ENCODE assay signal across 9 cellular contexts in the genomic region with DNA sequence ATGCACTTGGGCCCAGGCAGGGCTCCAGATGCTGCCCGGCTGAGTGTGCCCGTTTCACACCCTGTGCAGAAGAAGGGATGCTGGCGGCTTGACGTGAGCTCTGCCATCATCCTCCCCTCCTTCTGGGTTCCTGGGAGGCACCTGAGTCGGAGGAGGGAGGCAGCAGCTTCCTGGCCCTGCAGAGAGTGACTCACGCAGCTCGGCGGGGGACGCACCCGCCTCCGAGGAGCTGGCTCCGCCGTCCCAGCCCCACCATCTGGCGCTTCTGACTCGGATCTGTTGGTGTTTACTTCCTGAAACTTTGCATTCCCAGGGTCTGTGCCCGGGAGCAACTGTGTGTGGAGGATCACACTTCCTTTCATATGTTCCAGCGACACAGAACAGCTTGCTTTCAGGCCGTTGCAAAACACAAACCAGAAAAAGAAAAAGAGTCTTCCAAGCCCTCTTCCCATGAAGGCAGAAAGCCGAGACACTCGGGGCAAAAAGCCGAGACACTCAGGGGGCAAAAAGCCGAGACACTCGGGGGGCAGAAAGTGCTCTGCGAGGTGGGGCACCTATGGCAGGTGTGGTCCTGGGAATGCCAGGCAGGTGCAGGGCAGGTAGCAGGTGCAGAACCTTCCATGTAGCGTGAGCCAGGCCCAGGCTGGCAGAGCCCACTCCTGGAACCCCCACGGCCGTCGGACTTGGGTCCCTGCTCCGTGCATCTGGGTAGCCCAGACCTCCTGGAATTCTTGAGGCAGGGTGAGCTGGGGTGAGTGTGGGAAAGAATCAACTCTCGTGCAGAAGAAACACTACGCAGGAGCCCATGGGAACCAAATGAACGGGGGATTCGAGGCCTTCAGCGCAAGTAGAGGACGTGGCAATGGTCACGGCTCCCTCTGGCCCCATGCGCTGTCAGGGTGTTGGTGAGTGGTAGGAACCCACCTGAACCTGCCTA. TPM values are rescaled to one million over a fixed set of nuclear protein-coding genes. Genes with fewer than 3 reads are reported as not detected.
A peak's percentile ranks its signal among the peaks of the same experiment; 100 is the strongest.
DNase-seq lines count a peak whose midpoint lies in the region; ATAC-seq and TF ChIP-seq lines count a peak whose summit lies in the region.
"Had no signal": no experiment of that assay in that cellular context is flagged by ENCODE, and none has a peak within 500 bp of the region (broad histone marks: within the 10 kb centered on the region; RNA-seq: fewer than 3 reads in every experiment).

No MANE protein-coding gene starts in this region.

- H3K27me3 ChIP-seq in H9 (ENCODE audit: insufficient read depth, low read length), result no peaks in the 10 kb centered on the region; the same call in 1 of the 2 replicates
- H3K27me3 ChIP-seq in CD8-positive, alpha-beta T cell (ENCODE audit: insufficient read depth, low read length), result no peaks in the 10 kb centered on the region

- peaks cover 7 to 8% of the 10 kb centered on the region in 2 experiments for H3K9me3 Mint-ChIP-seq in H9
- no peaks in the 10 kb centered on the region for H3K9me3 Mint-ChIP-seq in CD8-positive, alpha-beta T cell

- no peak overlapping the region for H4K91ac ChIP-seq in H9 (ENCODE audit: insufficient read length, low read depth, low read length)

- H3K9ac ChIP-seq in H9 (ENCODE audit: extremely low read depth, insufficient read length, low read length), result no peak overlapping the region

- no peak overlapping the region for H4K5ac ChIP-seq in H9 (ENCODE audit: insufficient read length, low read depth, low read length)

- no peak overlapping the region for H2BK12ac ChIP-seq in H9 (ENCODE audit: insufficient read length, low read depth, low read length)

- no peak overlapping the region for H3K56ac ChIP-seq in H9 (ENCODE audit: insufficient read length, low read depth, low read length)

- H3K27ac ChIP-seq in H9 (ENCODE audit: insufficient read length, low read depth, low read length), result no peak overlapping the region
- H3K27ac ChIP-seq in CD8-positive, alpha-beta T cell (ENCODE audit: low read depth, low read length), result no peak overlapping the region
- H3K27ac ChIP-seq: HL-60 had no signal

- POLR2A ChIA-PET in CD8-positive, alpha-beta T cell (lab: Charles Lee), result no interaction called here

- intact Hi-C loops in CD8-positive, alpha-beta T cell (cut with DNase I, micrococcal nuclease), result no loop called here

- no peaks in the 10 kb centered on the region for H3K79me1 ChIP-seq in H9 (ENCODE audit: insufficient read depth, low read depth, low read length, poor library complexity, severe bottlenecking)

- H3K79me2 ChIP-seq in H9 (ENCODE audit: insufficient read depth, low read length), result no peaks in the 10 kb centered on the region

- H3K27me3 Mint-ChIP-seq in H9 (ENCODE audit: low read depth), result peaks cover 83% of the 10 kb centered on the region
- peaks cover 6% of the 10 kb centered on the region for H3K27me3 Mint-ChIP-seq in CD8-positive, alpha-beta T cell (ENCODE audit: low read depth)

- H3K23me2 ChIP-seq in H9 (ENCODE audit: insufficient read length, low read depth, low read length, poor library complexity, severe bottlenecking), result no peaks in the 10 kb centered on the region

- no peak overlapping the region for H2BK20ac ChIP-seq in H9 (ENCODE audit: low read depth, low read length, poor library complexity, severe bottlenecking)

- H4K20me1 ChIP-seq in H9 (ENCODE audit: control insufficient read depth, insufficient read depth, insufficient read length), result no peaks in the 10 kb centered on the region

- H3K23ac ChIP-seq in H9 (ENCODE audit: insufficient read length, low read depth, low read length), result no peak overlapping the region

- H3K4me1 ChIP-seq in H9 (ENCODE audit: insufficient read depth, low read length), result no peaks in the 10 kb centered on the region; the same call in 1 of the 2 replicates
- no peaks in the 10 kb centered on the region for H3K4me1 ChIP-seq in CD8-positive, alpha-beta T cell (ENCODE audit: insufficient read depth, low read length)

- H3K4me3 Mint-ChIP-seq in H9, result peak overlapping the region in 1 of 2 experiments; percentile 14; a peak in 1 of 5 replicates
- no peak overlapping the region for H3K4me3 Mint-ChIP-seq in CD8-positive, alpha-beta T cell

- peaks cover 3 to 5% (median 4%) of the 10 kb centered on the region in 3 experiments; a peak in 6 of 7 replicates for H3K36me3 Mint-ChIP-seq in H9 (ENCODE audit: insufficient read depth in 1 of 3, low read depth in 3 of 3)
- H3K36me3 Mint-ChIP-seq in CD8-positive, alpha-beta T cell, result no peaks in the 10 kb centered on the region

- no peaks in the 10 kb centered on the region for H3K9me3 ChIP-seq in H9 (ENCODE audit: control insufficient read depth, low read depth, low read length)
- H3K9me3 ChIP-seq in CD8-positive, alpha-beta T cell (ENCODE audit: low read length), result no peaks in the 10 kb centered on the region

- no peak overlapping the region for H3K14ac ChIP-seq in H9 (ENCODE audit: insufficient read depth, low read length)

- H2BK15ac ChIP-seq in H9 (ENCODE audit: low read depth, low read length), result no peak overlapping the region

- H4K8ac ChIP-seq in H9 (replicated peaks; ENCODE audit: insufficient read length, low read depth, low read length), result no peak overlapping the region

- WGBS in H9 (ENCODE audit: extremely low coverage, insufficient read length, low lambda C conversion rate), result no CpG with 5 or more reads among the region's 37 CpGs

- H3K4me2 ChIP-seq in H9 (ENCODE audit: insufficient read depth, insufficient read length, low read length), result no peak overlapping the region

- DNase-seq in H9 (peak; percentile 80), fibroblast of gingiva (ENCODE audit: low read depth) (peak; percentile 31), putamen (ENCODE audit: low spot score) (peak; percentile 52), SHP77 treated with DMSO at 0.1 percent for 48 hours (lab: John Stamatoyannopoulos, UW) (no peak)
- no peak for DNase-seq in CD8-positive, alpha-beta T cell
- DNase-seq in stimulated activated CD4-positive, alpha-beta T cell treated with anti-CD3 and anti-CD28 coated beads, Interleukin-4, amount 100 ng/mL, for 24 hours, result no peak

- no peak overlapping the region for H2BK120ac ChIP-seq in H9 (ENCODE audit: low read depth, low read length, poor library complexity, severe bottlenecking)

- H3K4ac ChIP-seq in H9 (ENCODE audit: low read depth, low read length), result no peak overlapping the region

- H3K27ac Mint-ChIP-seq in H9, result no peak overlapping the region; a peak in 1 of 7 replicates
- no peak overlapping the region for H3K27ac Mint-ChIP-seq in CD8-positive, alpha-beta T cell

- ATAC-seq in CD8-positive, alpha-beta T cell, result no peak
- no peak for ATAC-seq in HG02623 (IDR thresholded peaks at IDR 0.05; ENCODE audit: unreplicated experiment)

- peaks cover 14 to 21% of the 10 kb centered on the region in 2 experiments for H3K4me1 Mint-ChIP-seq in H9
- no peaks in the 10 kb centered on the region for H3K4me1 Mint-ChIP-seq in CD8-positive, alpha-beta T cell (ENCODE audit: low read depth)

- H3K4me3 ChIP-seq in CD8-positive, alpha-beta T cell (ENCODE audit: low read depth, low read length), result no peak overlapping the region

- CTCF ChIA-PET in CD8-positive, alpha-beta T cell (lab: Charles Lee), result no interaction called here

- H3K36me3 ChIP-seq in CD8-positive, alpha-beta T cell (ENCODE audit: insufficient read depth, low read length), result no peaks in the 10 kb centered on the region

- H2BK5ac ChIP-seq in H9 (ENCODE audit: insufficient read length, low read length), result no peak overlapping the region

- H2AK5ac ChIP-seq in H9 (ENCODE audit: insufficient read length, low read length), result no peak overlapping the region

- TF ChIP-seq CTCF in H9 (conservative IDR thresholded peaks at IDR 0.05), result no peak
- TF ChIP-seq CTCF in CD8-positive, alpha-beta T cell (IDR thresholded peaks at IDR 0.05), result no peak

- no peak overlapping the region for H3T11ph ChIP-seq in H9 (ENCODE audit: low read length)

- H2AFZ ChIP-seq in H9 (ENCODE audit: low read length), result no peak overlapping the region

- no peak overlapping the region for H3K18ac ChIP-seq in H9 (ENCODE audit: insufficient read length, low read depth, low read length)

TF ChIP-seq in PFSK-1, 5 proteins besides CTCF, POLR2A, EP300 and RAD21:
- TF ChIP-seq TAF1 (IDR thresholded peaks at IDR 0.05; ENCODE audit: borderline replicate concordance, insufficient read depth, low read length), result no peak
- no peak for TF ChIP-seq SIN3A (IDR thresholded peaks at IDR 0.05; ENCODE audit: borderline replicate concordance, insufficient read depth, low read length)
- no peak for TF ChIP-seq POLR2AphosphoS5 (IDR thresholded peaks at IDR 0.05; ENCODE audit: low read depth, low read length)
- peak; percentile 86 for TF ChIP-seq FOXP2 (optimal IDR thresholded peaks at IDR 0.05; ENCODE audit: borderline replicate concordance, extremely low read depth, extremely low read length, insufficient read depth)

RNA-seq across cellular contexts. Expression of gene GALNT9, which starts 27.6 kb away (rescaled TPM):
- total RNA-seq in H9 (2021), result 0.35 and 0.88 TPM in 2 replicates
- polyA plus RNA-seq in PFSK-1 (2012; ENCODE audit: insufficient read length, low read depth), result 2.3 TPM
- total RNA-seq in CD8-positive, alpha-beta T cell, result not detected

Comparison
In these comparisons a context has a peak if more than half of its experiments do, and no peak if none do; other contexts are left out.
1. DNase-seq: peak in H9 (single experiment), fibroblast of gingiva (single experiment) and putamen (single experiment); none in CD8-positive, alpha-beta T cell (0 of 7), SHP77 treated with DMSO at 0.1 percent for 48 hours (single experiment) and stimulated activated CD4-positive, alpha-beta T cell treated with anti-CD3 and anti-CD28 coated beads, Interleukin-4, amount 100 ng/mL, for 24 hours (single experiment).